21 cellular contexts compared by ENCODE assay signal in genomic region chr4:85672116-85672515, GRCh38.
A peak's percentile ranks its signal among the peaks of the same experiment; 100 is the strongest.
DNase-seq lines count a peak whose midpoint lies in the region; ATAC-seq and TF ChIP-seq lines count a peak whose summit lies in the region.
"Had no signal": no experiment of that assay in that cellular context is flagged by ENCODE, and none has a peak within 500 bp of the region (broad histone marks: within the 10 kb centered on the region; RNA-seq: fewer than 3 reads in every experiment).

No MANE protein-coding gene starts in this region.

- peak; percentile 34 for DNase-seq in AG20443 (ENCODE audit: low spot score)
- peak; percentile 71 for DNase-seq in HFF-Myc (ENCODE audit: extremely low read depth, low read depth)
- no peak for DNase-seq in caudate nucleus (lab: John Stamatoyannopoulos, UW)
- DNase-seq in mucosa of descending colon = no peak
- DNase-seq in endodermal cell = no peak
- no peak for DNase-seq in suprapubic skin (ENCODE audit: low spot score in 2 of 2)
- DNase-seq in activated naive CD4-positive, alpha-beta T cell treated with anti-CD3 and anti-CD28 coated beads for 36 hours = no peak
- DNase-seq: activated CD4-positive, alpha-beta T cell treated with anti-CD3 and anti-CD28 coated beads, Interleukin-2, amount 50 U/mL, for 4 hours; activated T-cell treated with anti-CD3 and anti-CD28 coated beads, Interleukin-2, amount 50 U/mL, for 4 hours; brain microvascular endothelial cell; Calu3; esophagus squamous epithelium; GDM1; NCI-H2171; NCI-H774; Peyer's patch; substantia nigra; SW 1271 had no signal

- no peaks in the 10 kb centered on the region for H3K36me3 ChIP-seq in mucosa of descending colon (ENCODE audit: low read depth)
- no peaks in the 10 kb centered on the region for H3K36me3 ChIP-seq in endodermal cell (ENCODE audit: control insufficient read depth, insufficient read depth, low read length)
- no peaks in the 10 kb centered on the region for H3K36me3 ChIP-seq in suprapubic skin
- H3K36me3 ChIP-seq: brain microvascular endothelial cell, esophagus squamous epithelium, Peyer's patch had no signal

- no peaks in the 10 kb centered on the region for H3K9me3 ChIP-seq in mucosa of descending colon
- H3K9me3 ChIP-seq in endodermal cell (ENCODE audit: control insufficient read depth, low read length) = peaks cover 12% of the 10 kb centered on the region
- no peaks in the 10 kb centered on the region for H3K9me3 ChIP-seq in suprapubic skin
- H3K9me3 ChIP-seq: esophagus squamous epithelium had no signal

- CTCF ChIA-PET in activated naive CD4-positive, alpha-beta T cell treated with anti-CD3 and anti-CD28 coated beads for 36 hours (lab: Charles Lee) = no interaction called here

- no peak overlapping the region for H3K27ac Mint-ChIP-seq in endodermal cell
- H3K27ac Mint-ChIP-seq in activated naive CD4-positive, alpha-beta T cell treated with anti-CD3 and anti-CD28 coated beads for 36 hours = no peak overlapping the region
- H3K27ac Mint-ChIP-seq: activated naive CD8-positive, alpha-beta T cell had no signal

- H3K9me3 Mint-ChIP-seq in endodermal cell = peaks cover 17% of the 10 kb centered on the region
- H3K9me3 Mint-ChIP-seq in activated naive CD4-positive, alpha-beta T cell treated with anti-CD3 and anti-CD28 coated beads for 36 hours = no peaks in the 10 kb centered on the region
- H3K9me3 Mint-ChIP-seq: activated T-cell treated with anti-CD3 and anti-CD28 coated beads, Interleukin-2, amount 50 U/mL, for 4 hours had no signal

- H3K36me3 Mint-ChIP-seq in endodermal cell (ENCODE audit: low read depth) = no peaks in the 10 kb centered on the region
- no peaks in the 10 kb centered on the region for H3K36me3 Mint-ChIP-seq in activated naive CD4-positive, alpha-beta T cell treated with anti-CD3 and anti-CD28 coated beads for 36 hours (ENCODE audit: low read depth)
- H3K36me3 Mint-ChIP-seq: activated naive CD8-positive, alpha-beta T cell had no signal

- ATAC-seq in mucosa of descending colon (peak; percentile 48), GM21717 (IDR thresholded peaks at IDR 0.05; ENCODE audit: unreplicated experiment) (no peak)
- ATAC-seq: activated T-cell treated with anti-CD3 and anti-CD28 coated beads, Interleukin-2, amount 50 U/mL, for 4 hours had no signal

- H3K27me3 ChIP-seq in endodermal cell (ENCODE audit: control insufficient read depth, insufficient read depth, low read length, poor library complexity, severe bottlenecking) = no peaks in the 10 kb centered on the region
- H3K27me3 ChIP-seq in suprapubic skin = no peaks in the 10 kb centered on the region
- H3K27me3 ChIP-seq: brain microvascular endothelial cell, esophagus squamous epithelium, Peyer's patch had no signal

- intact Hi-C loops in mucosa of descending colon (cut with DNase I, micrococcal nuclease) = no loop called here
- intact Hi-C loops in activated naive CD4-positive, alpha-beta T cell treated with anti-CD3 and anti-CD28 coated beads for 36 hours (cut with micrococcal nuclease) = no loop called here

- 96 to 100% methylated on average over 1 to 3 of the region's 3 CpGs for WGBS in endodermal cell (ENCODE audit: insufficient coverage in 1 of 2, insufficient read length in 1 of 2), 2 experiments
- WGBS in suprapubic skin = 55% methylated on average over 3 of the region's 3 CpGs

- H3K4me1 Mint-ChIP-seq in endodermal cell = no peaks in the 10 kb centered on the region
- no peaks in the 10 kb centered on the region for H3K4me1 Mint-ChIP-seq in activated naive CD4-positive, alpha-beta T cell treated with anti-CD3 and anti-CD28 coated beads for 36 hours (ENCODE audit: low read depth)

- TF ChIP-seq EP300 in suprapubic skin (IDR thresholded peaks at IDR 0.05) = no peak

- H3K27ac ChIP-seq in caudate nucleus (ENCODE audit: low read depth, low read length) (peak overlapping the region; percentile 61), endodermal cell (ENCODE audit: low read depth, low read length) (no peak overlapping the region), suprapubic skin (no peak overlapping the region)
- H3K27ac ChIP-seq: brain microvascular endothelial cell, KMS-11 had no signal

- H3K9ac ChIP-seq in endodermal cell (ENCODE audit: extremely low read depth, low read length, poor library complexity, severe bottlenecking) = no peak overlapping the region
- H3K9ac ChIP-seq: KMS-11 had no signal

- H3K4me3 ChIP-seq in HFF-Myc (replicated peaks; ENCODE audit: low read depth, low read length) (no peak overlapping the region), mucosa of descending colon (no peak overlapping the region), endodermal cell (ENCODE audit: low read length) (no peak overlapping the region), suprapubic skin (no peak overlapping the region)
- H3K4me3 ChIP-seq: esophagus squamous epithelium, Peyer's patch had no signal

- no peak for TF ChIP-seq POLR2A in suprapubic skin (IDR thresholded peaks at IDR 0.05)

- no peak for TF ChIP-seq CTCF in HFF-Myc (IDR thresholded peaks at IDR 0.05; ENCODE audit: low read depth, low read length, missing control alignments)
- TF ChIP-seq CTCF in mucosa of descending colon (IDR thresholded peaks at IDR 0.05) = no peak
- TF ChIP-seq CTCF in endodermal cell (conservative IDR thresholded peaks at IDR 0.05) = no peak
- TF ChIP-seq CTCF in suprapubic skin (IDR thresholded peaks at IDR 0.05) = no peak

- no peaks in the 10 kb centered on the region for H3K27me3 Mint-ChIP-seq in endodermal cell (ENCODE audit: insufficient read depth)
- no peaks in the 10 kb centered on the region for H3K27me3 Mint-ChIP-seq in activated naive CD4-positive, alpha-beta T cell treated with anti-CD3 and anti-CD28 coated beads for 36 hours (ENCODE audit: low read depth)
- H3K27me3 Mint-ChIP-seq: activated naive CD8-positive, alpha-beta T cell had no signal

- H3K4me1 ChIP-seq in mucosa of descending colon (ENCODE audit: low read depth) = no peaks in the 10 kb centered on the region
- H3K4me1 ChIP-seq in endodermal cell (ENCODE audit: control insufficient read depth, insufficient read depth, low read length) = no peaks in the 10 kb centered on the region
- H3K4me1 ChIP-seq in suprapubic skin = peaks cover 12% of the 10 kb centered on the region

- no peak overlapping the region for H3K4me3 Mint-ChIP-seq in endodermal cell
- H3K4me3 Mint-ChIP-seq in activated naive CD4-positive, alpha-beta T cell treated with anti-CD3 and anti-CD28 coated beads for 36 hours = no peak overlapping the region
- H3K4me3 Mint-ChIP-seq: activated naive CD8-positive, alpha-beta T cell; activated T-cell treated with anti-CD3 and anti-CD28 coated beads, Interleukin-2, amount 50 U/mL, for 4 hours had no signal

Comparison
In these comparisons a context has a peak if more than half of its experiments do, and no peak if none do; other contexts are left out.
1. DNase-seq: peak in AG20443 (single experiment) and HFF-Myc (single experiment); none in caudate nucleus (0 of 61), mucosa of descending colon (0 of 3), endodermal cell (single experiment), suprapubic skin (0 of 2) and activated naive CD4-positive, alpha-beta T cell treated with anti-CD3 and anti-CD28 coated beads for 36 hours (single experiment).